Comparison of ENCODE assay signal across 13 cellular contexts in the genomic region with DNA sequence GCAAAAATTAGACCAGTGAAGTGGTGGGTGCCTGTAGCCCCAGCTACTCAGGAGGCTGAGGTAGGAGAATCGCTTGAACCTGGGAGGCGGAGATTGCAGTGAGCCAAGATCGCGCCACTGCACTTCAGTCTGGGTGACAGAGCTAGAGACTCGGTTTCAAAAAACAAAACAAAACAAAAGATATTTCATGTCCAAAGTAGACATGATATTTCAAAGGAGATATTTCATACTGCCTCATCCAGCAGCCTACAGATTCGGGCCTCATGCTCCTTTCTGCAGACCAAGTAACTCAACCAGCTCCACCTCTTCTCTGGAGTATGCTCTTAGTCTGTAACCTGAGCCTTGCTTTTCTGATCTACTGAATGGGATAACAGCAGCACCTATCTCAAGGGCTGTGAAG. TPM values are rescaled to one million over a fixed set of nuclear protein-coding genes. Genes with fewer than 3 reads are reported as not detected.
DNase-seq lines count a peak whose midpoint lies in the region; ATAC-seq and TF ChIP-seq lines count a peak whose summit lies in the region.
"Had no signal": no experiment of that assay in that cellular context is flagged by ENCODE, and none has a peak within 500 bp of the region (broad histone marks: within the 10 kb centered on the region; RNA-seq: fewer than 3 reads in every experiment).

No MANE protein-coding gene starts in this region.

- CTCF ChIA-PET in activated CD8-positive, alpha-beta T cell treated with anti-CD3 and anti-CD28 coated beads for 36 hours (lab: Charles Lee), result interaction anchor here (0.7 to 2.0 kb wide), 9 partner anchors 8 to 146 kb away, joined by 3 to 8 read pairs (median 4); no protein-coding TSS in a partner anchor

- H3K4me1 ChIP-seq in heart right ventricle (peaks cover 16 to 75% (median 66%) of the 10 kb centered on the region in 9 donors), upper lobe of left lung (peaks cover 44 to 63% (median 52%) of the 10 kb centered on the region in 4 donors)

- H3K4me3 Mint-ChIP-seq in activated CD8-positive, alpha-beta T cell treated with anti-CD3 and anti-CD28 coated beads for 36 hours, result no peak overlapping the region
- H3K4me3 Mint-ChIP-seq in naive B cell, result no peak overlapping the region

- no peaks in the 10 kb centered on the region for H3K27me3 Mint-ChIP-seq in activated CD8-positive, alpha-beta T cell treated with anti-CD3 and anti-CD28 coated beads for 36 hours
- H3K27me3 Mint-ChIP-seq in naive B cell, result no peaks in the 10 kb centered on the region

- peaks cover 72% of the 10 kb centered on the region for H3K4me1 Mint-ChIP-seq in activated CD8-positive, alpha-beta T cell treated with anti-CD3 and anti-CD28 coated beads for 36 hours (ENCODE audit: low read depth)
- H3K4me1 Mint-ChIP-seq in naive B cell, result peaks cover 36 to 56% (median 50%) of the 10 kb centered on the region in 3 donors

- H3K27me3 ChIP-seq in heart right ventricle (no peaks in the 10 kb centered on the region), upper lobe of left lung (no peaks in the 10 kb centered on the region)
- H3K27me3 ChIP-seq: esophagus muscularis mucosa had no signal

- H3K4me3 ChIP-seq in heart right ventricle, result no peak overlapping the region
- no peak overlapping the region for H3K4me3 ChIP-seq in upper lobe of left lung
- H3K4me3 ChIP-seq: smooth muscle cell had no signal

- TF ChIP-seq CTCF in heart right ventricle (IDR thresholded peaks at IDR 0.05), result no peak
- no peak for TF ChIP-seq CTCF in activated CD8-positive, alpha-beta T cell treated with anti-CD3 and anti-CD28 coated beads for 36 hours (IDR thresholded peaks at IDR 0.05)
- no peak for TF ChIP-seq CTCF in upper lobe of left lung (IDR thresholded peaks at IDR 0.05)

- no peak for TF ChIP-seq EP300 in upper lobe of left lung (IDR thresholded peaks at IDR 0.05)

- H3K27ac Mint-ChIP-seq in activated CD8-positive, alpha-beta T cell treated with anti-CD3 and anti-CD28 coated beads for 36 hours, result peak overlapping the region; percentile 63
- peak overlapping the region in 4 of 6 donors; percentile 20 to 75 (median 38) for H3K27ac Mint-ChIP-seq in naive B cell

- H3K36me3 ChIP-seq in heart right ventricle (peaks cover 0 to 14% (median 7%) of the 10 kb centered on the region in 9 donors), upper lobe of left lung (peaks cover 0 to 8% (median 7%) of the 10 kb centered on the region in 4 donors)

- H3K36me3 Mint-ChIP-seq in activated CD8-positive, alpha-beta T cell treated with anti-CD3 and anti-CD28 coated beads for 36 hours (ENCODE audit: low read depth), result peaks cover 36% of the 10 kb centered on the region
- H3K36me3 Mint-ChIP-seq in naive B cell, result peaks cover 0 to 9% of the 10 kb centered on the region in 2 donors

- H3K27ac ChIP-seq in heart right ventricle (peak overlapping the region in 4 of 10 donors; percentile 61 to 86 (median 72)), upper lobe of left lung (peak overlapping the region in 3 of 4 donors; percentile 80 to 91 (median 84))

- POLR2A ChIA-PET in activated CD8-positive, alpha-beta T cell treated with anti-CD3 and anti-CD28 coated beads for 36 hours (lab: Charles Lee), result interaction anchor here (13.5 kb wide), 1 partner anchor 11 kb away, joined by 182 read pairs; a partner anchor contains a TSS

- H3K9me3 Mint-ChIP-seq in activated CD8-positive, alpha-beta T cell treated with anti-CD3 and anti-CD28 coated beads for 36 hours, result no peaks in the 10 kb centered on the region
- H3K9me3 Mint-ChIP-seq in naive B cell, result no peaks in the 10 kb centered on the region

- intact Hi-C loops in left ventricle myocardium superior (cut with micrococcal nuclease) (no loop called here), heart right ventricle (cut with DNase I) (loop anchor here in 1 of 10 donors (1.0 kb wide), 1 partner anchor 28 kb away; no protein-coding TSS in a partner anchor)
- intact Hi-C loops in activated CD8-positive, alpha-beta T cell treated with anti-CD3 and anti-CD28 coated beads for 36 hours (cut with micrococcal nuclease), result no loop called here

- DNase-seq in left ventricle myocardium superior (peak; percentile 6), heart right ventricle (no peak), naive B cell (no peak), upper lobe of left lung (no peak), SW480 (ENCODE audit: low spot score) (no peak), superior temporal gyrus (ENCODE audit: extremely low spot score) (no peak)
- no peak for DNase-seq in activated CD8-positive, alpha-beta T cell treated with anti-CD3 and anti-CD28 coated beads for 36 hours
- DNase-seq: activated T-cell treated with anti-CD3 and anti-CD28 coated beads, Interleukin-2, amount 50 U/mL, for 1 hour; cerebellar nuclear complex; T1000 had no signal

- no peak for TF ChIP-seq POLR2A in upper lobe of left lung (IDR thresholded peaks at IDR 0.05)

- H3K9me3 ChIP-seq in heart right ventricle, result no peaks in the 10 kb centered on the region
- H3K9me3 ChIP-seq in upper lobe of left lung, result no peaks in the 10 kb centered on the region
- H3K9me3 ChIP-seq: esophagus muscularis mucosa had no signal

- no peak for ATAC-seq in left ventricle myocardium superior
- ATAC-seq in heart right ventricle, result no peak
- no peak for ATAC-seq in activated CD8-positive, alpha-beta T cell treated with anti-CD3 and anti-CD28 coated beads for 36 hours
- no peak for ATAC-seq in naive B cell (ENCODE audit: low read depth in 2 of 2)
- ATAC-seq in upper lobe of left lung (ENCODE audit: low FRiP score in 2 of 2), result no peak
- no peak for ATAC-seq in GM19395 (IDR thresholded peaks at IDR 0.05; ENCODE audit: unreplicated experiment)

- 94 to 97% methylated on average over 6 of the region's 6 CpGs for WGBS in heart right ventricle, 2 donors
- WGBS in upper lobe of left lung, 2 donors, result 75 to 87% methylated on average over 6 of the region's 6 CpGs

RNA-seq across cellular contexts. Expression of a gene that starts 15.0 kb away (rescaled TPM):
- total RNA-seq in left ventricle myocardium superior (22.1 TPM), heart right ventricle (10 to 100 TPM; 19.5 to 32.8 (median 26.1) TPM), upper lobe of left lung (10 to 100 TPM; 28.6 to 57.6 (median 44.1) TPM)
- polyA plus RNA-seq in heart right ventricle (10 to 100 TPM in 1 of 2 donors, 1 to 10 TPM in 1; 4.5 to 13.8 TPM), naive B cell (ENCODE audit: low read depth in 6 of 6) (1 to 10 TPM in 5 of 6 donors, under 1 TPM in 1; 0.46 to 2.6 (median 1.6) TPM)
- 10 to 100 TPM; 68.5 to 70.2 TPM for total RNA-seq in activated CD8-positive, alpha-beta T cell treated with anti-CD3 and anti-CD28 coated beads for 36 hours

RNA-seq across cellular contexts. Expression of a gene that starts 32.0 kb away (rescaled TPM):
- total RNA-seq in left ventricle myocardium superior (41.9 TPM), heart right ventricle (10 to 100 TPM; 32.5 to 53.3 (median 45.5) TPM), upper lobe of left lung (10 to 100 TPM; 31.1 to 61.2 (median 55.3) TPM)
- polyA plus RNA-seq in heart right ventricle (10 to 100 TPM; 11.9 to 60.2 TPM), naive B cell (ENCODE audit: low read depth in 6 of 6) (10 to 100 TPM; 74.7 to 97.1 (median 78.9) TPM)
- total RNA-seq in activated CD8-positive, alpha-beta T cell treated with anti-CD3 and anti-CD28 coated beads for 36 hours, result 100 to 1,000 TPM; 125 to 127 TPM

RNA-seq across cellular contexts. Expression of a gene that starts 50.2 kb away (rescaled TPM):
- total RNA-seq in left ventricle myocardium superior (31.6 TPM), heart right ventricle (10 to 100 TPM; 17.9 to 34.1 (median 23.7) TPM), upper lobe of left lung (10 to 100 TPM; 11.5 to 82.8 (median 49.4) TPM)
- polyA plus RNA-seq in heart right ventricle (10 to 100 TPM; 15.4 to 83.8 TPM), naive B cell (ENCODE audit: low read depth in 6 of 6) (100 to 1,000 TPM in 5 of 6 donors, 10 to 100 TPM in 1; 84.6 to 148 (median 123) TPM)
- 10 to 100 TPM; 61.2 to 61.5 TPM for total RNA-seq in activated CD8-positive, alpha-beta T cell treated with anti-CD3 and anti-CD28 coated beads for 36 hours
